ENCODE assay signal across 13 cellular contexts in the genomic region with DNA sequence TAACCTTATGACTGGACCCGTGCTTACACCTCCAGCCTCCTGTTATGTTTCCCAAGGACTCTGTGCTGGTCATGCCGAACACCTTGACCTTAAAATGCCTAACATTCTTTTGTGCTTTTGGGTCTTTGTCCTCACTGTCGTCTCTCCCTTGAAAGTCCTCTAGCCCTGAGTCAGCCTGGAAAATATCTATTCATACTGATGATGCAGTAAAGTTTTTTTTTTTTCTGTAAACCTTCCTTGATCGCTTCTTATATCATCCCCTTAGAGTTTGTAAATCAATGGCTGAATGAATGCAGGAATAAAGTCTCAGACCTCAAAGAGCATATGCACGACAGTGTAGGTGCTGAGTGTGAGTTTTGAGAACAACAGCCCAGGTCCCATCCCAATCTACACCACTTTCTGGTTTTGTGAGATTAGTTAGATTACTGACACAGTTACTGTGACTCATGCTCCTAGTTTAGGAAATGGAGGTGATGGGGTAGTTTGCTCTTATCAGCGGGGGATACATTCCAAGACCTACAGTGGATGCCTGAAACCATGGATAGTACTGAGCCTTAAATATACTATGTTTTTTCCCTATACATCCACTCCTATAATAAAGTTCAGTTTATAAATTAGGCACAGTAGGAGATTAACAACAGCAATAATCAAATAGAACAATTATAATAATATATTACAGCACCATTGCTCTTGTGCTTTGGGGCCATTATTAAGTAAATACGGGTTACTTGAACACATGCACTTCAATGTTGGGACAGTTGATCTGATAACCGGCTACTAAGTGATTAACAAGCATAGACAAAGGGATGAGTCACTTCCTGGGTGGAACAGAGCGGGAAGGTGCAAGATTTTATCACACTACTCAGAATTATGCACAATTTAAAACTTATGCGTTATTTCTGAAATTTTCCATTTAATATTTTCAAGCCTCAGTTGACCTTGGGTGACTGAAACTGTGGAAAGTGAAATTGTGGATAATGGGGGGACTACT. TPM values are rescaled to one million over a fixed set of nuclear protein-coding genes. Genes with fewer than 3 reads are reported as not detected.
DNase-seq lines count a peak whose midpoint lies in the region; ATAC-seq, FAIRE-seq and TF ChIP-seq lines count a peak whose summit lies in the region.
"Had no signal": no experiment of that assay in that cellular context is flagged by ENCODE, and none has a peak within 500 bp of the region (broad histone marks: within the 10 kb centered on the region; RNA-seq: fewer than 3 reads in every experiment).

No MANE protein-coding gene starts in this region.

- peak overlapping the region; percentile 73 for H3K27ac Mint-ChIP-seq in activated CD4-positive, alpha-beta T cell treated with anti-CD3 and anti-CD28 coated beads for 36 hours
- H3K27ac Mint-ChIP-seq in neural crest cell (ENCODE audit: unreplicated experiment), result peak overlapping the region; percentile 53

- no peaks in the 10 kb centered on the region for H3K9me3 Mint-ChIP-seq in activated CD4-positive, alpha-beta T cell treated with anti-CD3 and anti-CD28 coated beads for 36 hours (ENCODE audit: low read depth)
- no peaks in the 10 kb centered on the region for H3K9me3 Mint-ChIP-seq in neural crest cell

- no peak overlapping the region for H3K4me3 Mint-ChIP-seq in activated CD4-positive, alpha-beta T cell treated with anti-CD3 and anti-CD28 coated beads for 36 hours
- H3K4me3 Mint-ChIP-seq in neural crest cell, result no peak overlapping the region

- peaks cover 5% of the 10 kb centered on the region for H3K27me3 Mint-ChIP-seq in activated CD4-positive, alpha-beta T cell treated with anti-CD3 and anti-CD28 coated beads for 36 hours
- H3K27me3 Mint-ChIP-seq in neural crest cell (ENCODE audit: low read depth), result no peaks in the 10 kb centered on the region

- H3K79me2 ChIP-seq in K562 (ENCODE audit: control insufficient read depth, insufficient read depth, low read length), result no peaks in the 10 kb centered on the region

- TF ChIP-seq POLR2A in NB4 (IDR thresholded peaks at IDR 0.05; ENCODE audit: extremely low read depth, insufficient read length) (no peak), K562 (conservative IDR thresholded peaks at IDR 0.05) (no peak; the same call in 1 of the 2 replicates)

- no peaks in the 10 kb centered on the region for H3K36me3 Mint-ChIP-seq in activated CD4-positive, alpha-beta T cell treated with anti-CD3 and anti-CD28 coated beads for 36 hours (ENCODE audit: low read depth)
- H3K36me3 Mint-ChIP-seq in neural crest cell (ENCODE audit: low read depth), result no peaks in the 10 kb centered on the region

- peak; percentile 88 for TF ChIP-seq EP300 in K562 (IDR thresholded peaks at IDR 0.05; ENCODE audit: low read length)

- no peaks in the 10 kb centered on the region for H3K9me1 ChIP-seq in K562 (ENCODE audit: control insufficient read depth, insufficient read depth, low read length)

- H3K27me3 ChIP-seq in K562 (ENCODE audit: control insufficient read depth in 2 of 2, insufficient read depth in 2 of 2, low read length in 2 of 2), result no peaks in the 10 kb centered on the region

- H3K4me1 ChIP-seq in K562 (replicated peaks in 1 of 2; ENCODE audit: control insufficient read depth in 2 of 2, insufficient read depth in 2 of 2, low read length in 2 of 2), result peaks cover 11 to 53% of the 10 kb centered on the region in 2 experiments; a peak in 4 of 5 replicates
- H3K4me1 ChIP-seq: left ventricle myocardium inferior had no signal

- peak overlapping the region in 1 of 2 experiments; percentile 66; a peak in 2 of 4 replicates for H3K9ac ChIP-seq in K562 (ENCODE audit: insufficient read depth in 1 of 2, low read depth in 2 of 2, low read length in 2 of 2)

- ATAC-seq in activated CD4-positive, alpha-beta T cell treated with anti-CD3 and anti-CD28 coated beads for 36 hours, result peak; percentile 88
- ATAC-seq in K562, result peak; percentile 85
- ATAC-seq in HG03565 (IDR thresholded peaks at IDR 0.05; ENCODE audit: unreplicated experiment), result no peak

- H4K20me1 ChIP-seq in K562 (replicated peaks; ENCODE audit: control insufficient read depth, insufficient read depth, low read length), result no peaks in the 10 kb centered on the region

- POLR2A ChIA-PET in activated CD4-positive, alpha-beta T cell treated with anti-CD3 and anti-CD28 coated beads for 36 hours (lab: Charles Lee), result no interaction called here
- POLR2A ChIA-PET in K562 (lab: Yijun Ruan, JAX), result interaction anchor here (0.6 kb wide), 1 partner anchor 12 kb away, joined by 3 read pairs; no protein-coding TSS in a partner anchor

- in situ Hi-C loops in K562 (cut with MboI), result no loop called here

- peak; percentile 31 for DNase-seq in activated CD4-positive, alpha-beta T cell treated with anti-CD3 and anti-CD28 coated beads for 36 hours
- no peak for DNase-seq in activated CD4-positive, alpha-beta T cell treated with anti-CD3 and anti-CD28 coated beads for 1 hour
- peak; percentile 92 for DNase-seq in NB4 (ENCODE audit: low read depth)
- peak; percentile 60 to 86 (median 73) for DNase-seq in K562 (ENCODE audit: extremely low read depth in 1 of 4, low spot score in 3 of 4)
- DNase-seq in neural crest cell (ENCODE audit: low read depth, low spot score), result no peak
- no peak for DNase-seq in NCI-H2227 treated with DMSO at 0.1 percent for 48 hours (lab: John Stamatoyannopoulos, UW)
- no peak for DNase-seq in NCI-H1105 (lab: John Stamatoyannopoulos, UW)
- DNase-seq: activated CD8-positive, alpha-beta memory T cell treated with anti-CD3 and anti-CD28 coated beads, Interleukin-2, amount 50 U/mL, for 4 hours; GOT3; left ventricle myocardium inferior had no signal

- CTCF ChIA-PET in activated CD4-positive, alpha-beta T cell treated with anti-CD3 and anti-CD28 coated beads for 36 hours (lab: Charles Lee), result interaction anchor here (0.6 to 0.9 kb wide), 2 partner anchors 61 to 66 kb away, joined by 3 to 4 read pairs; no protein-coding TSS in a partner anchor
- CTCF ChIA-PET in K562 (lab: Yijun Ruan, JAX; ENCODE audit: low intra/inter-chr PET ratio), result no interaction called here

- FAIRE-seq in K562 (lab: Jason Lieb, UNC), result peak; percentile 89

- intact Hi-C loops in activated CD4-positive, alpha-beta T cell treated with anti-CD3 and anti-CD28 coated beads for 36 hours (cut with DNase I, micrococcal nuclease), result no loop called here
- intact Hi-C loops in K562 (cut with micrococcal nuclease), result no loop called here

- H2AFZ ChIP-seq in K562 (ENCODE audit: low read depth, low read length), result peak overlapping the region; percentile 79

- H3K4me1 Mint-ChIP-seq in activated CD4-positive, alpha-beta T cell treated with anti-CD3 and anti-CD28 coated beads for 36 hours, result peaks cover 19% of the 10 kb centered on the region
- no peaks in the 10 kb centered on the region for H3K4me1 Mint-ChIP-seq in neural crest cell

- 3% methylated on average over 10 of the region's 10 CpGs for WGBS in K562 (ENCODE audit: insufficient coverage, low coverage, missing lambda C conversion rate)

- 0 out of 2 replicates have a peak, but pooled peaks cover under 1% of the 10 kb centered on the region for H3K9me3 ChIP-seq in K562 (replicated peaks; ENCODE audit: control insufficient read depth, insufficient read depth, low read depth, low read length)
- H3K9me3 ChIP-seq: left ventricle myocardium inferior had no signal

- no TSS peak for BruUV-seq in K562 (replicated peaks; lab: Mats Ljungman, UMichigan)

- TF ChIP-seq CTCF in NB4 (IDR thresholded peaks at IDR 0.05; ENCODE audit: low read depth, low read length) (no peak), K562 (IDR thresholded peaks at IDR 0.05 in 2 of 3, conservative IDR thresholded peaks at IDR 0.05 in 1 of 3; ENCODE audit: insufficient read depth in 2 of 3, low read depth in 1 of 3, low read length in 3 of 3) (no peak), neural crest cell (conservative IDR thresholded peaks at IDR 0.05) (no peak)

- H3K4me3 ChIP-seq in NB4 (ENCODE audit: low read depth, low read length) (peak overlapping the region; percentile 39), K562 (no peak overlapping the region)
- H3K4me3 ChIP-seq: left ventricle myocardium inferior, skin epidermis had no signal

- peak overlapping the region; percentile 97 for H3K27ac ChIP-seq in K562 (ENCODE audit: extremely low read depth, low read depth, low read length)
- H3K27ac ChIP-seq: left ventricle myocardium inferior had no signal

- peak overlapping the region; percentile 65 for H3K4me2 ChIP-seq in K562 (ENCODE audit: insufficient read depth, low read length)

- TF ChIP-seq RAD21 in K562 (CRISPR knock-in tag; conservative IDR thresholded peaks at IDR 0.05 in 1 of 2, IDR thresholded peaks at IDR 0.05 in 1 of 2), result 0 out of 4 replicates have a peak, but pooled peaks of 1 of the 2 experiments have one; percentile 5

- H3K36me3 ChIP-seq in K562 (ENCODE audit: control insufficient read depth, insufficient read depth, low read length), result no peaks in the 10 kb centered on the region
- H3K36me3 ChIP-seq: left ventricle myocardium inferior had no signal

RNA-seq across cellular contexts. Expression of gene TCN1, which starts 8.5 kb away (rescaled TPM):
- not detected for total RNA-seq in activated CD4-positive, alpha-beta T cell treated with anti-CD3 and anti-CD28 coated beads for 36 hours
- total RNA-seq in K562 (2011; cell fraction: chromatin; rRNA removed; ENCODE audit: low replicate concordance), result 0.51 and 0.55 TPM in 2 replicates
- 0.66 and 0.67 TPM in 2 replicates for total RNA-seq in K562 (2011; cell fraction: nucleolus; rRNA removed)
- 1.1 and 1.2 TPM in 2 replicates for total RNA-seq in K562 (2011; cell fraction: nucleoplasm; rRNA removed)
- total RNA-seq in K562 (2014; rRNA removed) (3.8 TPM in 2 replicates), K562 (2014; rRNA removed; fragmentation: Illumina TruSeq; extraction: Trizol) (7.1 and 8.0 TPM in 2 replicates), K562 (2015; rRNA removed; fragmentation: Illumina TruSeq; extraction: Trizol) (17.9 and 18.8 TPM in 2 replicates), K562 (2021) (4.6 and 6.6 TPM in 2 replicates), neural crest cell (not detected in 2 replicates)
- polyA plus RNA-seq in K562 (2011; rRNA removed) (0.63 and 1.4 TPM in 2 replicates), K562 (2014; fragmentation: Illumina TruSeq; extraction: Trizol) (9.5 and 10.4 TPM in 2 replicates), K562 (2014; fragmentation: Nextera tagmentation; extraction: Ambion mirVana) (10 to 100 TPM; 19.0 to 25.9 TPM), K562 (2014; rRNA removed) (4.8 and 5.1 TPM in 2 replicates)
- polyA plus RNA-seq in K562 (2011; cell fraction: cytosol; rRNA removed), result 0.57 and 1.6 TPM in 2 replicates
- polyA plus RNA-seq in K562 (2011; cell fraction: nucleus; rRNA removed), result 0.46 and 0.94 TPM in 2 replicates
- 23.1 and 72.9 TPM in 2 replicates for polyA plus RNA-seq in K562 (2012)
- 0.74 and 1.6 TPM in 2 replicates for polyA minus RNA-seq in K562 (2011; rRNA and poly(A)+ RNA removed)
- 4.6 TPM in 1 of 2 replicates, not detected in the other for polyA minus RNA-seq in K562 (2011; cell fraction: cytosol; rRNA and poly(A)+ RNA removed)
- 0.33 TPM in 1 of 2 replicates, not detected in the other for polyA minus RNA-seq in K562 (2011; cell fraction: nucleus; rRNA and poly(A)+ RNA removed)
- total RNA-seq: left ventricle myocardium inferior, temporal lobe had no signal

RNA-seq across cellular contexts. Expression of gene CBLIF, which starts 12.4 kb away (rescaled TPM):
- total RNA-seq in activated CD4-positive, alpha-beta T cell treated with anti-CD3 and anti-CD28 coated beads for 36 hours, result not detected
- not detected in 2 replicates for total RNA-seq in K562 (2011; cell fraction: chromatin; rRNA removed; ENCODE audit: low replicate concordance)
- 0.33 TPM in 1 of 2 replicates, not detected in the other for total RNA-seq in K562 (2011; cell fraction: nucleolus; rRNA removed)
- not detected in 2 replicates for total RNA-seq in K562 (2011; cell fraction: nucleoplasm; rRNA removed)
- total RNA-seq in K562 (2014; rRNA removed) (0.23 and 0.37 TPM in 2 replicates), K562 (2014; rRNA removed; fragmentation: Illumina TruSeq; extraction: Trizol) (0.45 and 0.58 TPM in 2 replicates), K562 (2015; rRNA removed; fragmentation: Illumina TruSeq; extraction: Trizol) (0.40 and 0.53 TPM in 2 replicates), K562 (2021) (0.62 and 0.72 TPM in 2 replicates), neural crest cell (not detected in 2 replicates)
- polyA plus RNA-seq in K562 (2011; rRNA removed) (0.07 and 0.11 TPM in 2 replicates), K562 (2014; fragmentation: Illumina TruSeq; extraction: Trizol) (0.58 and 0.76 TPM in 2 replicates), K562 (2014; fragmentation: Nextera tagmentation; extraction: Ambion mirVana) (under 1 TPM; 0.39 to 0.83 TPM), K562 (2014; rRNA removed) (0.49 and 0.54 TPM in 2 replicates)
- polyA plus RNA-seq in K562 (2011; cell fraction: cytosol; rRNA removed), result 0.24 TPM in 1 of 2 replicates, not detected in the other
- 0.40 TPM in 1 of 2 replicates, not detected in the other for polyA plus RNA-seq in K562 (2011; cell fraction: nucleus; rRNA removed)
- 0.14 and 0.20 TPM in 2 replicates for polyA plus RNA-seq in K562 (2012)
- 0.35 TPM in 1 of 2 replicates, not detected in the other for polyA minus RNA-seq in K562 (2011; rRNA and poly(A)+ RNA removed)
- polyA minus RNA-seq in K562 (2011; cell fraction: cytosol; rRNA and poly(A)+ RNA removed), result not detected in 2 replicates
- polyA minus RNA-seq in K562 (2011; cell fraction: nucleus; rRNA and poly(A)+ RNA removed), result not detected in 2 replicates
- total RNA-seq: left ventricle myocardium inferior, temporal lobe had no signal

RNA-seq across cellular contexts. Expression of gene OOSP3, which starts 20.8 kb away (rescaled TPM):
- not detected for total RNA-seq in activated CD4-positive, alpha-beta T cell treated with anti-CD3 and anti-CD28 coated beads for 36 hours
- total RNA-seq in K562 (2011; cell fraction: chromatin; rRNA removed; ENCODE audit: low replicate concordance), result not detected in 2 replicates
- not detected in 2 replicates for total RNA-seq in K562 (2011; cell fraction: nucleolus; rRNA removed)
- total RNA-seq in K562 (2011; cell fraction: nucleoplasm; rRNA removed), result not detected in 2 replicates
- total RNA-seq in K562 (2014; rRNA removed) (not detected in 2 replicates), K562 (2014; rRNA removed; fragmentation: Illumina TruSeq; extraction: Trizol) (not detected in 2 replicates), K562 (2015; rRNA removed; fragmentation: Illumina TruSeq; extraction: Trizol) (not detected in 2 replicates), K562 (2021) (not detected in 2 replicates), neural crest cell (not detected in 2 replicates)
- polyA plus RNA-seq in K562 (2011; rRNA removed) (0.09 and 0.15 TPM in 2 replicates), K562 (2014; fragmentation: Illumina TruSeq; extraction: Trizol) (0.21 TPM in 1 of 2 replicates, not detected in the other), K562 (2014; fragmentation: Nextera tagmentation; extraction: Ambion mirVana) (under 1 TPM in 1 of 2 experiments, not detected in 1; 0.32 TPM), K562 (2014; rRNA removed) (0.09 TPM in 1 of 2 replicates, not detected in the other)
- polyA plus RNA-seq in K562 (2011; cell fraction: cytosol; rRNA removed), result 0.09 and 0.12 TPM in 2 replicates
- not detected in 2 replicates for polyA plus RNA-seq in K562 (2011; cell fraction: nucleus; rRNA removed)
- 0.28 TPM in 1 of 2 replicates, not detected in the other for polyA plus RNA-seq in K562 (2012)
- polyA minus RNA-seq in K562 (2011; rRNA and poly(A)+ RNA removed), result not detected in 2 replicates
- polyA minus RNA-seq in K562 (2011; cell fraction: cytosol; rRNA and poly(A)+ RNA removed), result not detected in 2 replicates
- not detected in 2 replicates for polyA minus RNA-seq in K562 (2011; cell fraction: nucleus; rRNA and poly(A)+ RNA removed)
- total RNA-seq: left ventricle myocardium inferior, temporal lobe had no signal

RNA-seq across cellular contexts. Expression of gene MRPL16, which starts 47.2 kb away (rescaled TPM):
- 10 to 100 TPM; 77.9 to 82.6 TPM for total RNA-seq in activated CD4-positive, alpha-beta T cell treated with anti-CD3 and anti-CD28 coated beads for 36 hours
- total RNA-seq in K562 (2011; cell fraction: chromatin; rRNA removed; ENCODE audit: low replicate concordance), result 44.3 and 58.4 TPM in 2 replicates
- 43.0 and 45.4 TPM in 2 replicates for total RNA-seq in K562 (2011; cell fraction: nucleolus; rRNA removed)
- 63.6 and 81.8 TPM in 2 replicates for total RNA-seq in K562 (2011; cell fraction: nucleoplasm; rRNA removed)
- total RNA-seq in K562 (2014; rRNA removed), result 166 and 202 TPM in 2 replicates
- total RNA-seq in K562 (2014; rRNA removed; fragmentation: Illumina TruSeq; extraction: Trizol), result 157 and 158 TPM in 2 replicates
- 139 and 146 TPM in 2 replicates for total RNA-seq in K562 (2015; rRNA removed; fragmentation: Illumina TruSeq; extraction: Trizol)
- 157 and 168 TPM in 2 replicates for total RNA-seq in K562 (2021)
- 106 and 172 TPM in 2 replicates for polyA plus RNA-seq in K562 (2011; rRNA removed)
- polyA plus RNA-seq in K562 (2011; cell fraction: cytosol; rRNA removed), result 79.0 and 152 TPM in 2 replicates
- 60.6 and 127 TPM in 2 replicates for polyA plus RNA-seq in K562 (2011; cell fraction: nucleus; rRNA removed)
- 108 and 136 TPM in 2 replicates for polyA plus RNA-seq in K562 (2012)
- polyA plus RNA-seq in K562 (2014; fragmentation: Illumina TruSeq; extraction: Trizol), result 209 and 212 TPM in 2 replicates
- 10 to 100 TPM; 63.3 to 99.3 TPM for polyA plus RNA-seq in K562 (2014; fragmentation: Nextera tagmentation; extraction: Ambion mirVana)
- polyA plus RNA-seq in K562 (2014; rRNA removed), result 191 and 196 TPM in 2 replicates
- 66.3 and 111 TPM in 2 replicates for polyA minus RNA-seq in K562 (2011; rRNA and poly(A)+ RNA removed)
- 36.9 and 52.2 TPM in 2 replicates for polyA minus RNA-seq in K562 (2011; cell fraction: cytosol; rRNA and poly(A)+ RNA removed)
- 16.4 and 34.3 TPM in 2 replicates for polyA minus RNA-seq in K562 (2011; cell fraction: nucleus; rRNA and poly(A)+ RNA removed)
- total RNA-seq in neural crest cell, result 44.4 and 45.6 TPM in 2 replicates

Comparison
In these comparisons a context has a peak if more than half of its experiments do, and no peak if none do; other contexts are left out.
1. DNase-seq: peak in activated CD4-positive, alpha-beta T cell treated with anti-CD3 and anti-CD28 coated beads for 36 hours (single experiment), NB4 (single experiment) and K562 (4 of 4); none in activated CD4-positive, alpha-beta T cell treated with anti-CD3 and anti-CD28 coated beads for 1 hour (single experiment), neural crest cell (single experiment), NCI-H2227 treated with DMSO at 0.1 percent for 48 hours (single experiment) and NCI-H1105 (single experiment).